In the genomic region with DNA sequence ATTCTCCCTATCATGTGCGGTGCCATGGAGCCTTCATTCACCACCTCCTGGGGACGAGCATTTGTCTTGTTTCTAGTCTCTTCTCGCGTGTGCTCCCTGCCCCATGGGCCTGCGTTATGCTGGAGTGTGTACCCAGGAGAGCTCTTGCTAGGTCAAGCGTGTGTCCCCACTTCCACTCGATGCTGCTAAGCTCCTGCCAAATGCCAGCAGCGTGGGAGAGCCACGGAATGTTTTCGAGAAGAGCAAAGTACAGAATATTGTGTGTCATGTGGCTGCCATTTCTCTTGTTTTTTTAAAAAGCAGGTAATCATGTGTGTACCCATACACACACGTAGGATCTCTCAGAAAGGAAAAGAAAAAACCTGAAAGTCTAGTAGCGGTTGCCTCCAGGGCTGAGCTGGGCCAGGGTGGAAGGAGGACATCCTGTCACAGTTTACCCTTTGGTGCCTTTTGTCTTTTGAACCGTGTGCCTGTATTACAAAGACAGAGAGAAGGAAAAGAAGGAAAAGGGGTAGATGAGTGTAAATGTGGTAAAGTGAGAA, we compare ENCODE assay signal across 27 cellular contexts. TPM values are rescaled to one million over a fixed set of nuclear protein-coding genes. Genes with fewer than 3 reads are reported as not detected.
A peak's percentile ranks its signal among the peaks of the same experiment; 100 is the strongest.
DNase-seq lines count a peak whose midpoint lies in the region; ATAC-seq, FAIRE-seq and TF ChIP-seq lines count a peak whose summit lies in the region.
"Had no signal": no experiment of that assay in that cellular context is flagged by ENCODE, and none has a peak within 500 bp of the region (broad histone marks: within the 10 kb centered on the region; RNA-seq: fewer than 3 reads in every experiment).

No MANE protein-coding gene starts in this region.

- H3K4me3 Mint-ChIP-seq in Caco-2 (ENCODE audit: unreplicated experiment), result peak overlapping the region; percentile 60
- no peak overlapping the region for H3K4me3 Mint-ChIP-seq in stimulated activated naive B cell treated with anti-CD40 and anti-IgM and Interleukin-4, amounts not matched to agents 10 μg/mL and 1 μg/mL and 100 μg/mL, for 72 hours
- H3K4me3 Mint-ChIP-seq: activated CD4-positive, alpha-beta memory T cell treated with anti-CD3 and anti-CD28 coated beads, Interleukin-2, amount 10 ng/mL, durations not matched to agents 7 days and 5 days; activated T-cell treated with anti-CD3 and anti-CD28 coated beads, Interleukin-2, amount 50 U/mL, for 24 hours; endodermal cell; natural killer cell had no signal

- no peak for ATAC-seq in HG03159 (IDR thresholded peaks at IDR 0.05; ENCODE audit: unreplicated experiment)
- no peak for ATAC-seq in stimulated activated naive B cell treated with anti-CD40 and anti-IgM and Interleukin-4, amounts not matched to agents 10 μg/mL and 1 μg/mL and 100 μg/mL, for 72 hours (replicated peaks)
- ATAC-seq: natural killer cell had no signal

- intact Hi-C loops in Caco-2 (cut with micrococcal nuclease; ENCODE audit: unreplicated experiment), result loop anchor here (2.0 kb wide), 1 partner anchor 27 kb away; no protein-coding TSS in a partner anchor

- POLR2A ChIA-PET in Caco-2 (lab: Charles Lee), result no interaction called here

- peaks cover 49% of the 10 kb centered on the region for H3K36me3 Mint-ChIP-seq in Caco-2 (ENCODE audit: insufficient read depth, unreplicated experiment)
- peaks cover 2 to 9% of the 10 kb centered on the region in 2 donors for H3K36me3 Mint-ChIP-seq in stimulated activated naive B cell treated with anti-CD40 and anti-IgM and Interleukin-4, amounts not matched to agents 10 μg/mL and 1 μg/mL and 100 μg/mL, for 72 hours
- H3K36me3 Mint-ChIP-seq: natural killer cell had no signal

- H3K4me1 ChIP-seq in Caco-2, result peaks cover 60% of the 10 kb centered on the region
- peaks cover 32% of the 10 kb centered on the region for H3K4me1 ChIP-seq in keratinocyte (ENCODE audit: control insufficient read depth, extremely low read depth, insufficient read depth, low read length)

- H3K9me3 ChIP-seq in Caco-2 (no peaks in the 10 kb centered on the region), keratinocyte (ENCODE audit: control insufficient read depth, low read depth, low read length) (no peaks in the 10 kb centered on the region)
- H3K9me3 ChIP-seq: spleen had no signal

- peaks cover 63% of the 10 kb centered on the region for H3K79me2 ChIP-seq in keratinocyte (ENCODE audit: control insufficient read depth, insufficient read depth, low read length)

- TF ChIP-seq CTCF in Caco-2 (IDR thresholded peaks at IDR 0.05; ENCODE audit: insufficient read depth in 1 of 2, low read depth in 1 of 2, low read length in 1 of 2, severe bottlenecking in 1 of 2, unreplicated experiment in 1 of 2) (no peak), VCaP (conservative IDR thresholded peaks at IDR 0.05) (no peak), keratinocyte (optimal IDR thresholded peaks at IDR 0.05 in 1 of 3, IDR thresholded peaks at IDR 0.05 in 1 of 3, conservative IDR thresholded peaks at IDR 0.05 in 1 of 3; ENCODE audit: extremely low read depth in 1 of 3, insufficient read depth in 2 of 3, low read length in 3 of 3) (no peak)

- H3K27ac Mint-ChIP-seq in Caco-2 (ENCODE audit: unreplicated experiment), result peak overlapping the region; percentile 91
- H3K27ac Mint-ChIP-seq in stimulated activated naive B cell treated with anti-CD40 and anti-IgM and Interleukin-4, amounts not matched to agents 10 μg/mL and 1 μg/mL and 100 μg/mL, for 72 hours, result no peak overlapping the region
- H3K27ac Mint-ChIP-seq: activated CD4-positive, alpha-beta memory T cell treated with anti-CD3 and anti-CD28 coated beads, Interleukin-2, amount 10 ng/mL, durations not matched to agents 7 days and 5 days; activated T-cell treated with anti-CD3 and anti-CD28 coated beads, Interleukin-2, amount 50 U/mL, for 24 hours; natural killer cell had no signal

- peaks cover 4% of the 10 kb centered on the region for H3K9me1 ChIP-seq in keratinocyte (ENCODE audit: control insufficient read depth, extremely low read depth, insufficient read depth, low read length)

- H2AFZ ChIP-seq in keratinocyte (ENCODE audit: control insufficient read depth, low read length), result no peak overlapping the region
- H2AFZ ChIP-seq: GM23248 had no signal

- CTCF ChIA-PET in Caco-2 (lab: Charles Lee), result interaction anchor here (0.6 to 1.9 kb wide), 3 partner anchors 147 to 188 kb away, joined by 4 to 5 read pairs (median 4); a partner anchor contains a TSS

- H3K27me3 Mint-ChIP-seq in Caco-2 (ENCODE audit: insufficient read depth, unreplicated experiment), result no peaks in the 10 kb centered on the region
- no peaks in the 10 kb centered on the region for H3K27me3 Mint-ChIP-seq in stimulated activated naive B cell treated with anti-CD40 and anti-IgM and Interleukin-4, amounts not matched to agents 10 μg/mL and 1 μg/mL and 100 μg/mL, for 72 hours
- H3K27me3 Mint-ChIP-seq: activated CD4-positive, alpha-beta memory T cell treated with anti-CD3 and anti-CD28 coated beads, Interleukin-2, amount 10 ng/mL, durations not matched to agents 7 days and 5 days; activated T-cell treated with anti-CD3 and anti-CD28 coated beads, Interleukin-2, amount 50 U/mL, for 24 hours had no signal

- BruUV-seq in Caco-2 (replicated peaks; lab: Mats Ljungman, UMichigan), result no TSS peak

- H3K27ac ChIP-seq in VCaP (peak overlapping the region; percentile 97), keratinocyte (ENCODE audit: control insufficient read depth, insufficient read depth, low read length) (peak overlapping the region; percentile 34), skin epidermis (peak overlapping the region in 15 of 21 experiments; percentile 7 to 77 (median 57))
- H3K27ac ChIP-seq: GM23248, spleen, WERI-Rb-1 had no signal

- no peaks in the 10 kb centered on the region for H3K27me3 ChIP-seq in Caco-2 (replicated peaks; ENCODE audit: control insufficient read depth, insufficient read depth, low read length)
- no peaks in the 10 kb centered on the region for H3K27me3 ChIP-seq in keratinocyte (ENCODE audit: control insufficient read depth, extremely low read depth, insufficient read depth, low read length)
- H3K27me3 ChIP-seq: spleen had no signal

- FAIRE-seq in keratinocyte (lab: Jason Lieb, UNC), result no peak
- FAIRE-seq: HTR-8/SVneo had no signal

- H3K9ac ChIP-seq in keratinocyte (ENCODE audit: control insufficient read depth, extremely low read depth, insufficient read depth, low read length), result peak overlapping the region; percentile 4
- H3K9ac ChIP-seq: GM23248 had no signal

- dilution Hi-C loops in keratinocyte (cut with MboI; ENCODE audit: extremely low pct_ligation_motif_present, low sequenced_read_pairs), result no loop called here

- H3K4me3 ChIP-seq in Caco-2 (ENCODE audit: low read depth, low read length) (no peak overlapping the region), keratinocyte (ENCODE audit: control insufficient read depth in 2 of 3, extremely low read depth in 1 of 3, insufficient read depth in 2 of 3, low read depth in 1 of 3, low read length in 3 of 3) (no peak overlapping the region), skin epidermis (no peak overlapping the region)
- H3K4me3 ChIP-seq: GM23248, spleen had no signal

- no peaks in the 10 kb centered on the region for H4K20me1 ChIP-seq in keratinocyte (ENCODE audit: control insufficient read depth, extremely low read depth, insufficient read depth, low read length)

- H3K9me3 Mint-ChIP-seq in Caco-2 (ENCODE audit: unreplicated experiment), result no peaks in the 10 kb centered on the region
- H3K9me3 Mint-ChIP-seq in stimulated activated naive B cell treated with anti-CD40 and anti-IgM and Interleukin-4, amounts not matched to agents 10 μg/mL and 1 μg/mL and 100 μg/mL, for 72 hours, result no peaks in the 10 kb centered on the region
- H3K9me3 Mint-ChIP-seq: activated CD4-positive, alpha-beta memory T cell treated with anti-CD3 and anti-CD28 coated beads, Interleukin-2, amount 10 ng/mL, durations not matched to agents 7 days and 5 days; activated T-cell treated with anti-CD3 and anti-CD28 coated beads, Interleukin-2, amount 50 U/mL, for 24 hours; endodermal cell; natural killer cell had no signal

- H3K36me3 ChIP-seq in Caco-2 (ENCODE audit: control insufficient read depth, insufficient read depth, low read length), result peaks cover 1% of the 10 kb centered on the region
- no peaks in the 10 kb centered on the region for H3K36me3 ChIP-seq in keratinocyte (ENCODE audit: control insufficient read depth in 2 of 2, extremely low read depth in 1 of 2, insufficient read depth in 2 of 2, low read length in 2 of 2)

- DNase-seq in Caco-2, result no peak
- DNase-seq in keratinocyte (ENCODE audit: low read depth, low spot score), result no peak
- no peak for DNase-seq in stimulated activated naive B cell treated with anti-CD40 and anti-IgM and Interleukin-4, amounts not matched to agents 10 μg/mL and 1 μg/mL and 100 μg/mL, for 72 hours
- DNase-seq in D341Med (ENCODE audit: low spot score), result no peak
- DNase-seq in activated CD4-positive, alpha-beta T cell treated with anti-CD3 and anti-CD28 coated beads for 1 hour, result no peak
- DNase-seq: activated CD4-positive, alpha-beta memory T cell treated with anti-CD3 and anti-CD28 coated beads, Interleukin-2, amount 10 ng/mL, durations not matched to agents 7 days and 5 days; activated naive CD4-positive, alpha-beta T cell treated with Interleukin-2 at 50 U/mL for 16 hours; activated T-cell treated with anti-CD3 and anti-CD28 coated beads, Interleukin-2, amount 50 U/mL, for 24 hours; anterior cingulate cortex; EL; GM23248; hypothalamus; Kasumi-1; natural killer cell; NCI-H2107; spleen had no signal

- H3K4me2 ChIP-seq in keratinocyte (ENCODE audit: control insufficient read depth, extremely low read depth, insufficient read depth, low read depth, low read length), result peak overlapping the region; percentile 37

- H3K4me1 Mint-ChIP-seq in Caco-2 (ENCODE audit: low read depth, unreplicated experiment), result peaks cover 68% of the 10 kb centered on the region
- peaks cover 14 to 16% of the 10 kb centered on the region in 2 donors for H3K4me1 Mint-ChIP-seq in stimulated activated naive B cell treated with anti-CD40 and anti-IgM and Interleukin-4, amounts not matched to agents 10 μg/mL and 1 μg/mL and 100 μg/mL, for 72 hours

RNA-seq across cellular contexts. Expression of a gene that starts 28.6 kb away (rescaled TPM):
- 98.6 and 112 TPM in 2 replicates for total RNA-seq in Caco-2 (2022)
- polyA plus RNA-seq in keratinocyte, result 9.8 to 17.4 TPM (median 11.2 TPM) in 3 replicates
- 6.2 TPM for polyA plus RNA-seq in keratinocyte (2011; ENCODE audit: low read depth)
- 11.7 and 28.7 TPM in 2 replicates for polyA plus RNA-seq in keratinocyte (2011; cell fraction: cytosol; rRNA removed)
- polyA plus RNA-seq in keratinocyte (2011; cell fraction: nucleus; rRNA removed), result 13.9 and 23.4 TPM in 2 replicates
- polyA plus RNA-seq in keratinocyte (2012; ENCODE audit: low replicate concordance), result 16.8 and 24.1 TPM in 2 replicates
- 14.1 to 49.3 TPM (median 15.5 TPM) in 3 replicates for polyA minus RNA-seq in keratinocyte
- polyA minus RNA-seq in keratinocyte (2011; cell fraction: cytosol; rRNA and poly(A)+ RNA removed), result 48.3 TPM
- polyA minus RNA-seq in keratinocyte (2011; cell fraction: nucleus; rRNA and poly(A)+ RNA removed), result 15.3 and 16.8 TPM in 2 replicates

RNA-seq across cellular contexts. Expression of a gene that starts 42.6 kb away (rescaled TPM):
- total RNA-seq in Caco-2 (2022), result 0.39 and 0.84 TPM in 2 replicates
- 2.3 to 6.0 TPM (median 2.8 TPM) in 3 replicates for polyA plus RNA-seq in keratinocyte
- polyA plus RNA-seq in keratinocyte (2011; ENCODE audit: low read depth), result 45.2 TPM
- 3.4 and 7.5 TPM in 2 replicates for polyA plus RNA-seq in keratinocyte (2011; cell fraction: cytosol; rRNA removed)
- 5.6 and 8.5 TPM in 2 replicates for polyA plus RNA-seq in keratinocyte (2011; cell fraction: nucleus; rRNA removed)
- polyA plus RNA-seq in keratinocyte (2012; ENCODE audit: low replicate concordance), result 3.4 and 134 TPM in 2 replicates
- 3.1 to 9.1 TPM (median 3.8 TPM) in 3 replicates for polyA minus RNA-seq in keratinocyte
- polyA minus RNA-seq in keratinocyte (2011; cell fraction: cytosol; rRNA and poly(A)+ RNA removed), result 4.6 TPM
- 3.6 and 5.6 TPM in 2 replicates for polyA minus RNA-seq in keratinocyte (2011; cell fraction: nucleus; rRNA and poly(A)+ RNA removed)
- total RNA-seq: activated CD4-positive, alpha-beta memory T cell treated with anti-CD3 and anti-CD28 coated beads, Interleukin-2, amount 10 ng/mL, durations not matched to agents 7 days and 5 days; cerebellum; GM23248; mesenteric fat pad; natural killer cell; OCI-LY7; T-helper 1 cell treated with Interleukin-12 subunit alpha and Interleukin-12 subunit beta and Interleukin-4 antibody, amounts not matched to agents 30 ng/mL and 1 ng/mL, for 36 hours had no signal
- polyA plus RNA-seq: GM23248 had no signal

RNA-seq across cellular contexts. Expression of a gene that starts 49.9 kb away (rescaled TPM):
- total RNA-seq in Caco-2 (2022), result not detected in 2 replicates
- polyA plus RNA-seq in keratinocyte, result not detected in 3 replicates
- polyA plus RNA-seq in keratinocyte (2011; ENCODE audit: low read depth), result not detected
- not detected in 2 replicates for polyA plus RNA-seq in keratinocyte (2011; cell fraction: cytosol; rRNA removed)
- not detected in 2 replicates for polyA plus RNA-seq in keratinocyte (2011; cell fraction: nucleus; rRNA removed)
- polyA plus RNA-seq in keratinocyte (2012; ENCODE audit: low replicate concordance), result 0.61 TPM in 1 of 2 replicates, not detected in the other
- polyA minus RNA-seq in keratinocyte, result not detected in 3 replicates
- polyA minus RNA-seq in keratinocyte (2011; cell fraction: cytosol; rRNA and poly(A)+ RNA removed), result not detected
- not detected in 2 replicates for polyA minus RNA-seq in keratinocyte (2011; cell fraction: nucleus; rRNA and poly(A)+ RNA removed)
- total RNA-seq: activated CD4-positive, alpha-beta memory T cell treated with anti-CD3 and anti-CD28 coated beads, Interleukin-2, amount 10 ng/mL, durations not matched to agents 7 days and 5 days; cerebellum; endodermal cell; GM23248; kidney epithelial cell; mesenteric fat pad; natural killer cell; OCI-LY7; spleen; T-helper 1 cell treated with Interleukin-12 subunit alpha and Interleukin-12 subunit beta and Interleukin-4 antibody, amounts not matched to agents 30 ng/mL and 1 ng/mL, for 36 hours had no signal
- polyA plus RNA-seq: GM23248, spleen had no signal

Comparison
In these comparisons a context has a peak if more than half of its experiments do, and no peak if none do; other contexts are left out.
1. H3K27ac ChIP-seq: peak in every context shown above with its lines; median percentile 97 in VCaP; 57 in skin epidermis; 34 in keratinocyte.